Comparison of ENCODE assay signal across 13 cellular contexts in genomic region chr16:472199-472504, GRCh38.
"Had no signal": no experiment of that assay in that cellular context is flagged by ENCODE, and none has a peak within 500 bp of the region (broad histone marks: within the 10 kb centered on the region; RNA-seq: fewer than 3 reads in every experiment).

No MANE protein-coding gene starts in this region.

- H3K27me3 ChIP-seq: colonic mucosa, right lobe of liver, testis had no signal

- H3K4me1 ChIP-seq: colonic mucosa, lower lobe of right lung, right lobe of liver had no signal

- H3K27ac ChIP-seq: colonic mucosa, lower lobe of right lung, psoas muscle, right lobe of liver had no signal

- DNase-seq: activated effector memory CD4-positive, alpha-beta T cell treated with Interleukin-2 at 50 U/mL for 16 hours; activated T-cell treated with anti-CD3 and anti-CD28 coated beads, Interleukin-2, amount 50 U/mL, for 24 hours; colonic mucosa; effector CD4-positive, alpha-beta T cell; lower lobe of right lung; naive thymus-derived CD4-positive, alpha-beta T cell; right lobe of liver; stimulated activated CD4-positive, alpha-beta T cell treated with anti-CD3 and anti-CD28 coated beads, Interleukin-2, amount 100 ng/mL, for 48 hours; stimulated activated naive CD4-positive, alpha-beta T cell treated with Interleukin-2 at 50 U/mL for 16 hours; SW 1271 had no signal

- H3K9me3 ChIP-seq: colonic mucosa, lower lobe of right lung, psoas muscle, right lobe of liver, testis had no signal

- H3K36me3 ChIP-seq: colonic mucosa, right lobe of liver had no signal

- H3K4me3 ChIP-seq: colonic mucosa, lower lobe of right lung, psoas muscle, right lobe of liver, testis had no signal

- ATAC-seq: activated naive CD4-positive, alpha-beta T cell treated with anti-CD3 and anti-CD28 coated beads, Interleukin-2, amount 50 U/mL, for 72 hours; naive thymus-derived CD4-positive, alpha-beta T cell; right lobe of liver had no signal
